In the genomic region with DNA sequence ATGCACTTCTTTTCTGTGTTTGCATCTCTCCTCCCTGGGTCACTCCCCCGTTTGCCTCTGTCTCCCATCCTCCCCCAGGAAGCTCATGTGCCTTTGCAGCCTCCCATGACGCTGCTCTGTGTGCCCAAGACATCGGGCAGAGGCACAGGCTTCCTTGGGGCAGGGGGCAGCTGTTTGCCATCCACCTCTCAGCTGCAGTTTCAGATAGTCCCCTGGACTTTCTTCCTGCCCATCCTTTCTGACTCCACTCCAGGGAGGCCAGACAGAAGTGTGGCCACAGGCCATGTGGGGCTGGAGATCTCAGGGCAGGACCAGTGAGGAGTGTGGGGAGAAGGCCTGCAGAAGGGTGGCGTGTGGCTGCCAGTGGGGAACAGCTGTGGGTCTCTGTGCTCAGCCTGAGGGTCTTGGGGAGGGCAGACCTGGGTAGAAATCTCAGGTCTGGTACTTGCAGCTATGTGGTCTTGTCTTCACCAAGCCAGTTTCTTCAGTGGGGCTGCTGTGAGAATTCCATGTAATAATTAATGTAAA, we compare ENCODE assay signal across 1 cellular context.
TF ChIP-seq lines count a peak whose summit lies in the region.

No MANE protein-coding gene starts in this region.

TF ChIP-seq in HepG2, 621 proteins besides CTCF, POLR2A, EP300 and RAD21 (continued from another document):
- TF ChIP-seq EZH2 (conservative IDR thresholded peaks at IDR 0.05; ENCODE audit: low read depth, low read length) (no peak), U2AF1 (optimal IDR thresholded peaks at IDR 0.05; ENCODE audit: low read depth, low read length) (no peak), BORCS8-MEF2B (CRISPR knock-in tag; IDR thresholded peaks at IDR 0.05) (no peak), ZBTB21 (CRISPR knock-in tag; IDR thresholded peaks at IDR 0.05) (no peak), CENPX (CRISPR knock-in tag; IDR thresholded peaks at IDR 0.05) (no peak)
- TF ChIP-seq, protein P1, sequence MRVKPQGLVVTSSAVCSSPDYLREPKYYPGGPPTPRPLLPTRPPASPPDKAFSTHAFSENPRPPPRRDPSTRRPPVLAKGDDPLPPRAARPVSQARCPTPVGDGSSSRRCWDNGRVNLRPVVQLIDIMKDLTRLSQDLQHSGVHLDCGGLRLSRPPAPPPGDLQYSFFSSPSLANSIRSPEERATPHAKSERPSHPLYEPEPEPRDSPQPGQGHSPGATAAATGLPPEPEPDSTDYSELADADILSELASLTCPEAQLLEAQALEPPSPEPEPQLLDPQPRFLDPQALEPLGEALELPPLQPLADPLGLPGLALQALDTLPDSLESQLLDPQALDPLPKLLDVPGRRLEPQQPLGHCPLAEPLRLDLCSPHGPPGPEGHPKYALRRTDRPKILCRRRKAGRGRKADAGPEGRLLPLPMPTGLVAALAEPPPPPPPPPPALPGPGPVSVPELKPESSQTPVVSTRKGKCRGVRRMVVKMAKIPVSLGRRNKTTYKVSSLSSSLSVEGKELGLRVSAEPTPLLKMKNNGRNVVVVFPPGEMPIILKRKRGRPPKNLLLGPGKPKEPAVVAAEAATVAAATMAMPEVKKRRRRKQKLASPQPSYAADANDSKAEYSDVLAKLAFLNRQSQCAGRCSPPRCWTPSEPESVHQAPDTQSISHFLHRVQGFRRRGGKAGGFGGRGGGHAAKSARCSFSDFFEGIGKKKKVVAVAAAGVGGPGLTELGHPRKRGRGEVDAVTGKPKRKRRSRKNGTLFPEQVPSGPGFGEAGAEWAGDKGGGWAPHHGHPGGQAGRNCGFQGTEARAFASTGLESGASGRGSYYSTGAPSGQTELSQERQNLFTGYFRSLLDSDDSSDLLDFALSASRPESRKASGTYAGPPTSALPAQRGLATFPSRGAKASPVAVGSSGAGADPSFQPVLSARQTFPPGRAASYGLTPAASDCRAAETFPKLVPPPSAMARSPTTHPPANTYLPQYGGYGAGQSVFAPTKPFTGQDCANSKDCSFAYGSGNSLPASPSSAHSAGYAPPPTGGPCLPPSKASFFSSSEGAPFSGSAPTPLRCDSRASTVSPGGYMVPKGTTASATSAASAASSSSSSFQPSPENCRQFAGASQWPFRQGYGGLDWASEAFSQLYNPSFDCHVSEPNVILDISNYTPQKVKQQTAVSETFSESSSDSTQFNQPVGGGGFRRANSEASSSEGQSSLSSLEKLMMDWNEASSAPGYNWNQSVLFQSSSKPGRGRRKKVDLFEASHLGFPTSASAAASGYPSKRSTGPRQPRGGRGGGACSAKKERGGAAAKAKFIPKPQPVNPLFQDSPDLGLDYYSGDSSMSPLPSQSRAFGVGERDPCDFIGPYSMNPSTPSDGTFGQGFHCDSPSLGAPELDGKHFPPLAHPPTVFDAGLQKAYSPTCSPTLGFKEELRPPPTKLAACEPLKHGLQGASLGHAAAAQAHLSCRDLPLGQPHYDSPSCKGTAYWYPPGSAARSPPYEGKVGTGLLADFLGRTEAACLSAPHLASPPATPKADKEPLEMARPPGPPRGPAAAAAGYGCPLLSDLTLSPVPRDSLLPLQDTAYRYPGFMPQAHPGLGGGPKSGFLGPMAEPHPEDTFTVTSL (CRISPR knock-in tag; IDR thresholded peaks at IDR 0.05; ENCODE audit: borderline replicate concordance): no peak
